Comparison of ENCODE assay signal across 9 cellular contexts in the genomic region with DNA sequence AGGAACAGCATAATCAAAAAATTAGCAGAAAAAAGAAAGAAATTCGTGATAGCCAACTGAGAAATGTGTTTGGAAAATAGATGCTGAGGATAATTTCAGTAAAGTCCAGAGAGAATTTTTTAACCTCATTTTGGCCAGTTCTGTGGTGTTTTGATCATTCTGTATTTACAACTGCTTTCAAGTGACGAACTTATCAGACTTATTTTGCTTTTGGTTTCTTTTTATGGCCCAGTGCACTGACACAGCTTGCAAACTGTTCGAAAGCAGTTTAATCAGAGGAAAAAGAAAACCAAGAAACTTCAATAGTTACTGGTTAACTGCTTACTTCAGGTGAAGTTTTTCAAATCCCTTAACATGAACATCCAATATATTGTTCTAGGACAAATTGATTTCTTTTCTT. TPM values are rescaled to one million over a fixed set of nuclear protein-coding genes. Genes with fewer than 3 reads are reported as not detected.
A peak's percentile ranks its signal among the peaks of the same experiment; 100 is the strongest.
DNase-seq lines count a peak whose midpoint lies in the region; ATAC-seq, FAIRE-seq and TF ChIP-seq lines count a peak whose summit lies in the region.
"Had no signal": no experiment of that assay in that cellular context is flagged by ENCODE, and none has a peak within 500 bp of the region (broad histone marks: within the 10 kb centered on the region; RNA-seq: fewer than 3 reads in every experiment).

No MANE protein-coding gene starts in this region.

- H3K4me2 ChIP-seq in MM.1S (ENCODE audit: low read depth, low read length) (peak overlapping the region; percentile 64), endothelial cell of umbilical vein (ENCODE audit: insufficient read depth, low read length) (peak overlapping the region; percentile 99)

- H3K36me3 ChIP-seq in MM.1S (replicated peaks; ENCODE audit: insufficient read depth, low read length) (peaks cover 9% of the 10 kb centered on the region), endothelial cell of umbilical vein (ENCODE audit: control insufficient read depth in 2 of 2, extremely low read depth in 1 of 2, insufficient read depth in 2 of 2, low read length in 2 of 2) (peaks cover 3 to 6% of the 10 kb centered on the region in 2 experiments), skeletal muscle tissue (ENCODE audit: control insufficient read depth in 3 of 3, insufficient read depth in 3 of 3, low read length in 3 of 3) (peaks cover 7 to 14% (median 12%) of the 10 kb centered on the region in 3 donors)

- no peaks in the 10 kb centered on the region for H3K9me3 ChIP-seq in MM.1S (replicated peaks; ENCODE audit: insufficient read depth, low read length)
- H3K9me3 ChIP-seq in endothelial cell of umbilical vein (replicated peaks; ENCODE audit: control insufficient read depth, insufficient read depth, low read length) = no peaks in the 10 kb centered on the region
- H3K9me3 ChIP-seq in skeletal muscle tissue (ENCODE audit: control insufficient read depth in 3 of 3, low read length in 3 of 3) = no peaks in the 10 kb centered on the region

- H2AFZ ChIP-seq in MM.1S (ENCODE audit: low read length) = no peak overlapping the region
- no peak overlapping the region for H2AFZ ChIP-seq in endothelial cell of umbilical vein (ENCODE audit: low read depth, low read length)

- H3K4me1 ChIP-seq in MM.1S (ENCODE audit: low read length) (peaks cover 24% of the 10 kb centered on the region), endothelial cell of umbilical vein (ENCODE audit: control insufficient read depth, extremely low read depth, insufficient read depth, low read length) (peaks cover 49% of the 10 kb centered on the region), skeletal muscle tissue (ENCODE audit: control insufficient read depth in 3 of 3, insufficient read depth in 3 of 3, low read length in 3 of 3) (peaks cover 18 to 36% (median 24%) of the 10 kb centered on the region in 3 donors)

- H4K20me1 ChIP-seq in MM.1S (ENCODE audit: insufficient read depth, low read length) (peaks cover 3% of the 10 kb centered on the region; the same call in 1 of the 2 replicates), endothelial cell of umbilical vein (replicated peaks; ENCODE audit: control insufficient read depth, extremely low read depth, insufficient read depth, low read length) (peaks cover 5% of the 10 kb centered on the region)

- ATAC-seq in GM18909 (IDR thresholded peaks at IDR 0.05; ENCODE audit: poor library complexity, unreplicated experiment) = peak; percentile 25
- no peak for ATAC-seq in HG02763 (IDR thresholded peaks at IDR 0.05; ENCODE audit: unreplicated experiment)
- no peak for ATAC-seq in HG03159 (IDR thresholded peaks at IDR 0.05; ENCODE audit: unreplicated experiment)

- TF ChIP-seq POLR2A in endothelial cell of umbilical vein (IDR thresholded peaks at IDR 0.05; ENCODE audit: low read depth, low read length) = no peak

- BruUV-seq in endothelial cell of umbilical vein (replicated peaks; lab: Mats Ljungman, UMichigan) = no TSS peak

- H3K4me3 ChIP-seq in MM.1S (ENCODE audit: low read length) (peak overlapping the region; percentile 66), endothelial cell of umbilical vein (replicated peaks in 1 of 3; ENCODE audit: insufficient read depth in 1 of 3, low read depth in 1 of 3, low read length in 3 of 3) (peak overlapping the region; percentile 86 to 95 (median 94)), skeletal muscle tissue (ENCODE audit: low read length in 3 of 3) (peak overlapping the region; percentile 81 to 93 (median 90))

- FAIRE-seq in endothelial cell of umbilical vein (lab: Jason Lieb, UNC) = peak; percentile 47
- FAIRE-seq: TTC549 had no signal

- CTCF ChIA-PET in endothelial cell of umbilical vein (lab: Charles Lee) = interaction anchor here (1.5 to 3.5 kb wide), 2 partner anchors 32 to 205 kb away, joined by 5 to 36 read pairs; no protein-coding TSS in a partner anchor

- H3F3A ChIP-seq in MM.1S (ENCODE audit: insufficient read depth, low read length) = peaks cover 43% of the 10 kb centered on the region

- POLR2A ChIA-PET in endothelial cell of umbilical vein (lab: Charles Lee) = interaction anchor here (1.1 kb wide), 1 partner anchor 32 kb away, joined by 3 read pairs; no protein-coding TSS in a partner anchor

- peaks cover 92% of the 10 kb centered on the region for H3K79me2 ChIP-seq in MM.1S (ENCODE audit: low read length)
- H3K79me2 ChIP-seq in endothelial cell of umbilical vein (ENCODE audit: control insufficient read depth, insufficient read depth, low read length) = peaks cover 71% of the 10 kb centered on the region

- H3K9me1 ChIP-seq in endothelial cell of umbilical vein (replicated peaks; ENCODE audit: control insufficient read depth, extremely low read depth, insufficient read depth, low read length) = no peaks in the 10 kb centered on the region

- no peaks in the 10 kb centered on the region for H3K9me2 ChIP-seq in MM.1S (replicated peaks; ENCODE audit: insufficient read depth, low read length)

- H3K27me3 ChIP-seq in MM.1S (replicated peaks; ENCODE audit: insufficient read depth, low read length) (no peaks in the 10 kb centered on the region), endothelial cell of umbilical vein (ENCODE audit: control insufficient read depth in 2 of 2, insufficient read depth in 2 of 2, low read length in 2 of 2) (no peaks in the 10 kb centered on the region), skeletal muscle tissue (ENCODE audit: control insufficient read depth in 3 of 3, insufficient read depth in 3 of 3, low read length in 3 of 3) (no peaks in the 10 kb centered on the region)

- DNase-seq in MM.1S (peak; percentile 86), endothelial cell of umbilical vein (ENCODE audit: low read depth, low spot score) (peak; percentile 59), ureter (ENCODE audit: low spot score) (no peak), putamen (ENCODE audit: low spot score) (no peak)

- TF ChIP-seq CTCF in MM.1S (IDR thresholded peaks at IDR 0.05; ENCODE audit: low read length) = no peak
- TF ChIP-seq CTCF in endothelial cell of umbilical vein (IDR thresholded peaks at IDR 0.05; ENCODE audit: extremely low read depth in 1 of 2, insufficient read depth in 1 of 2, low read depth in 1 of 2, low read length in 2 of 2) = no peak

- H3K27ac ChIP-seq in MM.1S (ENCODE audit: low read length) = peak overlapping the region; percentile 76
- H3K27ac ChIP-seq in endothelial cell of umbilical vein (ENCODE audit: insufficient read depth, low read depth, low read length) = peak overlapping the region; percentile 70
- H3K27ac ChIP-seq in skeletal muscle tissue (ENCODE audit: low read depth, low read length) = peak overlapping the region; percentile 96

- dilution Hi-C loops in endothelial cell of umbilical vein (cut with MboI; ENCODE audit: extremely low pct_ligation_motif_present, low sequenced_read_pairs) = no loop called here

- intact Hi-C loops in endothelial cell of umbilical vein (cut with micrococcal nuclease) = no loop called here

- H3K9ac ChIP-seq in MM.1S (ENCODE audit: low read length) (peak overlapping the region; percentile 98), endothelial cell of umbilical vein (replicated peaks; ENCODE audit: extremely low read depth, insufficient read depth, low read length) (peak overlapping the region; percentile 79), skeletal muscle tissue (ENCODE audit: low read depth in 1 of 3, low read length in 3 of 3) (peak overlapping the region in 2 of 3 donors; percentile 76 to 94)

TF ChIP-seq in endothelial cell of umbilical vein, 7 proteins besides CTCF, POLR2A, EP300 and RAD21 (continues in another document):
- no peak for TF ChIP-seq FOS (IDR thresholded peaks at IDR 0.05; ENCODE audit: borderline replicate concordance, insufficient read depth, low read length)

RNA-seq across cellular contexts. Expression of a gene that starts 1.9 kb away (rescaled TPM):
- total RNA-seq in endothelial cell of umbilical vein (142 and 153 TPM in 2 replicates), skeletal muscle tissue (98.6 TPM), ureter (98.2 TPM)
- 97.0 and 121 TPM in 2 replicates for polyA plus RNA-seq in endothelial cell of umbilical vein
- 87.2 and 103 TPM in 2 replicates for polyA plus RNA-seq in endothelial cell of umbilical vein (2011; cell fraction: cytosol; rRNA removed)
- polyA plus RNA-seq in endothelial cell of umbilical vein (2011; cell fraction: nucleus; rRNA removed) = 131 and 141 TPM in 2 replicates
- 179 and 191 TPM in 2 replicates for polyA plus RNA-seq in endothelial cell of umbilical vein (2012)
- polyA minus RNA-seq in endothelial cell of umbilical vein = 273 and 275 TPM in 2 replicates
- polyA minus RNA-seq in endothelial cell of umbilical vein (2011; cell fraction: cytosol; rRNA and poly(A)+ RNA removed) = 203 TPM
- 149 and 158 TPM in 2 replicates for polyA minus RNA-seq in endothelial cell of umbilical vein (2011; cell fraction: nucleus; rRNA and poly(A)+ RNA removed)

RNA-seq across cellular contexts. Expression of a gene that starts 2.1 kb away (rescaled TPM):
- total RNA-seq in endothelial cell of umbilical vein (5.3 and 6.3 TPM in 2 replicates), skeletal muscle tissue (6.3 TPM), ureter (3.6 TPM)
- polyA plus RNA-seq in endothelial cell of umbilical vein = 3.2 and 3.4 TPM in 2 replicates
- polyA plus RNA-seq in endothelial cell of umbilical vein (2011; cell fraction: cytosol; rRNA removed) = 3.9 and 4.0 TPM in 2 replicates
- polyA plus RNA-seq in endothelial cell of umbilical vein (2011; cell fraction: nucleus; rRNA removed) = 3.8 TPM in 2 replicates
- 3.3 TPM in 2 replicates for polyA plus RNA-seq in endothelial cell of umbilical vein (2012)
- polyA minus RNA-seq in endothelial cell of umbilical vein = 3.8 and 5.7 TPM in 2 replicates
- polyA minus RNA-seq in endothelial cell of umbilical vein (2011; cell fraction: cytosol; rRNA and poly(A)+ RNA removed) = 3.9 TPM
- polyA minus RNA-seq in endothelial cell of umbilical vein (2011; cell fraction: nucleus; rRNA and poly(A)+ RNA removed) = 3.4 and 4.7 TPM in 2 replicates

RNA-seq across cellular contexts. Expression of a gene that starts 28.7 kb away (rescaled TPM):
- total RNA-seq in endothelial cell of umbilical vein (not detected in 2 replicates), skeletal muscle tissue (19.3 TPM), ureter (not detected)
- polyA plus RNA-seq in endothelial cell of umbilical vein = not detected in 2 replicates
- not detected in 2 replicates for polyA plus RNA-seq in endothelial cell of umbilical vein (2011; cell fraction: cytosol; rRNA removed)
- not detected in 2 replicates for polyA plus RNA-seq in endothelial cell of umbilical vein (2011; cell fraction: nucleus; rRNA removed)
- polyA plus RNA-seq in endothelial cell of umbilical vein (2012) = not detected in 2 replicates
- not detected in 2 replicates for polyA minus RNA-seq in endothelial cell of umbilical vein
- polyA minus RNA-seq in endothelial cell of umbilical vein (2011; cell fraction: cytosol; rRNA and poly(A)+ RNA removed) = not detected
- polyA minus RNA-seq in endothelial cell of umbilical vein (2011; cell fraction: nucleus; rRNA and poly(A)+ RNA removed) = not detected in 2 replicates

RNA-seq across cellular contexts. Expression of a gene that starts 51.4 kb away (rescaled TPM):
- 79.8 and 83.3 TPM in 2 replicates for total RNA-seq in endothelial cell of umbilical vein
- 223 and 247 TPM in 2 replicates for polyA plus RNA-seq in endothelial cell of umbilical vein
- polyA plus RNA-seq in endothelial cell of umbilical vein (2011; cell fraction: cytosol; rRNA removed) = 206 and 215 TPM in 2 replicates
- polyA plus RNA-seq in endothelial cell of umbilical vein (2011; cell fraction: nucleus; rRNA removed) = 155 and 164 TPM in 2 replicates
- polyA plus RNA-seq in endothelial cell of umbilical vein (2012) = 109 and 126 TPM in 2 replicates
- 160 and 180 TPM in 2 replicates for polyA minus RNA-seq in endothelial cell of umbilical vein
- polyA minus RNA-seq in endothelial cell of umbilical vein (2011; cell fraction: cytosol; rRNA and poly(A)+ RNA removed) = 129 TPM
- polyA minus RNA-seq in endothelial cell of umbilical vein (2011; cell fraction: nucleus; rRNA and poly(A)+ RNA removed) = 47.2 and 48.4 TPM in 2 replicates
- total RNA-seq in skeletal muscle tissue = 42.3 TPM
- total RNA-seq in ureter = 109 TPM

Comparison
In these comparisons a context has a peak if more than half of its experiments do, and no peak if none do; other contexts are left out.
1. DNase-seq: peak in MM.1S (single experiment) and endothelial cell of umbilical vein (single experiment); none in ureter (single experiment) and putamen (single experiment).
2. RNA of a gene that starts 28.7 kb away (total RNA-seq): 19.3 TPM in skeletal muscle tissue (single experiment); not detected in endothelial cell of umbilical vein and not detected in ureter (single experiment); every median in the first group is over 10 times any median in the second.
3. Peak in every context shown above with its lines, with median percentiles within 50 percentile points of each other: H3K27ac ChIP-seq, H3K4me3 ChIP-seq and H3K9ac ChIP-seq.